11 cellular contexts compared by ENCODE assay signal in genomic region chr5:172446336-172447051, GRCh38. TPM values are rescaled to one million over a fixed set of nuclear protein-coding genes. Genes with fewer than 3 reads are reported as not detected.
DNase-seq lines count a peak whose midpoint lies in the region; ATAC-seq and TF ChIP-seq lines count a peak whose summit lies in the region.
"Had no signal": no experiment of that assay in that cellular context is flagged by ENCODE, and none has a peak within 500 bp of the region (broad histone marks: within the 10 kb centered on the region; RNA-seq: fewer than 3 reads in every experiment).

No MANE protein-coding gene starts in this region.

- no peak for ATAC-seq in HG02852 (IDR thresholded peaks at IDR 0.05; ENCODE audit: unreplicated experiment)
- ATAC-seq: activated CD8-positive, alpha-beta T cell treated with anti-CD3 and anti-CD28 coated beads, Interleukin-2, amount 10 ng/mL, durations not matched to agents 7 days and 5 days; GM12878; pancreas had no signal

- WGBS in transverse colon (ENCODE audit: low coverage in 1 of 2), 2 donors: 52 to 71% methylated on average over 7 to 16 of the region's 16 CpGs

- H3K4me3 ChIP-seq in astrocyte of the spinal cord (ENCODE audit: low read depth, low read length) (no peak overlapping the region), transverse colon (no peak overlapping the region)
- H3K4me3 ChIP-seq: GM12878, pancreas had no signal

- H3K9me3 Mint-ChIP-seq in glutamatergic neuron (ENCODE audit: unreplicated experiment): peaks cover 11% of the 10 kb centered on the region
- H3K9me3 Mint-ChIP-seq in osteocyte (ENCODE audit: unreplicated experiment): no peaks in the 10 kb centered on the region

- H3K27ac Mint-ChIP-seq in glutamatergic neuron (ENCODE audit: unreplicated experiment): no peak overlapping the region
- no peak overlapping the region for H3K27ac Mint-ChIP-seq in osteocyte (ENCODE audit: unreplicated experiment)
- H3K27ac Mint-ChIP-seq: activated CD8-positive, alpha-beta T cell treated with anti-CD3 and anti-CD28 coated beads, Interleukin-2, amount 10 ng/mL, durations not matched to agents 7 days and 5 days had no signal

- peak overlapping the region; percentile 32 for H3K4me3 Mint-ChIP-seq in glutamatergic neuron (ENCODE audit: unreplicated experiment)
- H3K4me3 Mint-ChIP-seq in osteocyte (ENCODE audit: unreplicated experiment): peak overlapping the region; percentile 44
- H3K4me3 Mint-ChIP-seq: activated CD8-positive, alpha-beta T cell treated with anti-CD3 and anti-CD28 coated beads, Interleukin-2, amount 10 ng/mL, durations not matched to agents 7 days and 5 days had no signal

- in situ Hi-C loops in astrocyte of the spinal cord (cut with HindIII; ENCODE audit: low sequenced_read_pairs): no loop called here
- in situ Hi-C loops in transverse colon (cut with MboI; ENCODE audit: low pct_ligation_motif_present in 1 of 4, low pct_unique_long_range_greater_than_20kb in 1 of 4, low sequenced_read_pairs in 3 of 4): no loop called here

- H3K27ac ChIP-seq in transverse colon: peak overlapping the region in 3 of 4 donors; percentile 47 to 70 (median 54)
- H3K27ac ChIP-seq: pancreas had no signal

- H3K9me3 ChIP-seq in transverse colon: no peaks in the 10 kb centered on the region
- H3K9me3 ChIP-seq: pancreas had no signal

- peak; percentile 46 for DNase-seq in astrocyte of the spinal cord (ENCODE audit: low read depth, low spot score)
- DNase-seq in glutamatergic neuron: no peak
- no peak for DNase-seq in osteocyte (ENCODE audit: extremely low spot score, unreplicated experiment)
- no peak for DNase-seq in transverse colon
- no peak for DNase-seq in NCI-H2029 (lab: John Stamatoyannopoulos, UW)
- DNase-seq in SIG-M5 (lab: John Stamatoyannopoulos, UW): no peak
- DNase-seq: activated CD8-positive, alpha-beta T cell treated with anti-CD3 and anti-CD28 coated beads, Interleukin-2, amount 10 ng/mL, durations not matched to agents 7 days and 5 days; mesendoderm; pancreas had no signal

- peaks cover 25 to 65% (median 36%) of the 10 kb centered on the region in 4 donors for H3K4me1 ChIP-seq in transverse colon

- intact Hi-C loops in transverse colon (cut with DNase I; ENCODE audit: low total_unique reads): no loop called here

- no peaks in the 10 kb centered on the region for H3K36me3 Mint-ChIP-seq in glutamatergic neuron (ENCODE audit: unreplicated experiment)
- peaks cover 17% of the 10 kb centered on the region for H3K36me3 Mint-ChIP-seq in osteocyte (ENCODE audit: unreplicated experiment)

- H3K4me1 Mint-ChIP-seq in glutamatergic neuron (ENCODE audit: low read depth, unreplicated experiment): peaks cover 63% of the 10 kb centered on the region
- H3K4me1 Mint-ChIP-seq in osteocyte (ENCODE audit: unreplicated experiment): peaks cover 79% of the 10 kb centered on the region

- H3K27me3 Mint-ChIP-seq in glutamatergic neuron (ENCODE audit: unreplicated experiment) (peaks cover 10% of the 10 kb centered on the region), osteocyte (ENCODE audit: unreplicated experiment) (no peaks in the 10 kb centered on the region)

- H3K36me3 ChIP-seq in transverse colon: no peaks in the 10 kb centered on the region
- H3K36me3 ChIP-seq: pancreas had no signal

- no peaks in the 10 kb centered on the region for H3K27me3 ChIP-seq in transverse colon
- H3K27me3 ChIP-seq: pancreas had no signal

- TF ChIP-seq POLR2A in transverse colon (IDR thresholded peaks at IDR 0.05): no peak

- TF ChIP-seq EP300 in transverse colon (IDR thresholded peaks at IDR 0.05; ENCODE audit: low read depth): no peak

- TF ChIP-seq CTCF in astrocyte of the spinal cord (IDR thresholded peaks at IDR 0.05; ENCODE audit: low read depth, low read length) (no peak), glutamatergic neuron (IDR thresholded peaks at IDR 0.05; ENCODE audit: partially characterized antibody, unreplicated experiment) (no peak), osteocyte (IDR thresholded peaks at IDR 0.05) (no peak), transverse colon (IDR thresholded peaks at IDR 0.05) (no peak)

RNA-seq across cellular contexts. Expression of gene SH3PXD2B, which starts 7.8 kb away (rescaled TPM):
- total RNA-seq in glutamatergic neuron (ENCODE audit: unreplicated experiment): 96.8 TPM
- 114 and 125 TPM in 2 replicates for total RNA-seq in osteocyte
- 10 to 100 TPM; 10.2 to 26.6 (median 14.6) TPM for total RNA-seq in transverse colon
